In the genomic region with DNA sequence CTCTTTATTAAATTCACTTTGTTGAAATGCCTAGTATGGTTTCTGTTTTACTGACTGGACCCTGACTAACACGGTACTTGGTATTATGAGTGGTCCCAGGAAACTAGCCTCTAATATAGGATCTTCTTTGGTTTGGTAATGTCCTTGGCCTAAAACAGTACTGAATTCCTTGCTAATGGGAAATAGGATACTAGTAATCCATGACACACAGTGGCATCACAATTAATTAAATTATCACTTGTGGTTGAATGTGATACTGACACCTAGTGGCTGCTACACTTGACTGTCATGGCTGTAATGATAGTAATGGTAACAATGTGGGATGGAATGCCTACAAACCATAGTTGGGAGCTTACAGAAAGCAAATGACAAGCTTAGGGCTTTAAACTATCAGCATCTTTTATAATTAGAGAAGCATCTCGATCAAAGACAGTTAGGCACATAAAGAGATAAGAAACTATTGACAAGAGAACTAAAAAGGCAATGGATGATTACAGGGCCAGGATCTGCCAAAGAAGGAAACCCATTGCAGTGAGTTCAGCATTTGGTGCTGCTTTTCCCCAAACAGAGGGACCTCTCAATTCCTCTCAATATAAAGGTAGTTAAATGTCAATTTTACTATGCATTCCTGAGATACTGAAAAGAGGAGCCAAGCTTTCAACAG, we compare ENCODE assay signal across 9 cellular contexts. TPM values are rescaled to one million over a fixed set of nuclear protein-coding genes. Genes with fewer than 3 reads are reported as not detected.
A peak's percentile ranks its signal among the peaks of the same experiment; 100 is the strongest.
DNase-seq lines count a peak whose midpoint lies in the region; ATAC-seq and TF ChIP-seq lines count a peak whose summit lies in the region.
"Had no signal": no experiment of that assay in that cellular context is flagged by ENCODE, and none has a peak within 500 bp of the region (broad histone marks: within the 10 kb centered on the region; RNA-seq: fewer than 3 reads in every experiment).

No MANE protein-coding gene starts in this region.

- H3K4me3 ChIP-seq in ascending aorta: no peak overlapping the region
- H3K4me3 ChIP-seq: SJSA1 had no signal

- no peaks in the 10 kb centered on the region for H3K27me3 ChIP-seq in ascending aorta
- H3K27me3 ChIP-seq: SJSA1 had no signal

- peak; percentile 55 to 70 (median 62) for TF ChIP-seq CTCF in ascending aorta (IDR thresholded peaks at IDR 0.05)

- H3K4me1 ChIP-seq in ascending aorta: no peaks in the 10 kb centered on the region

- intact Hi-C loops in ascending aorta (cut with DNase I): loop anchor here (2.0 to 5.0 kb wide), 3 partner anchors 63 to 127 kb away; a partner anchor contains a TSS

- no peaks in the 10 kb centered on the region for H3K9me3 ChIP-seq in ascending aorta
- H3K9me3 ChIP-seq: SJSA1 had no signal

- H3K27ac ChIP-seq in ascending aorta: peak overlapping the region in 1 of 2 donors; percentile 15
- H3K27ac ChIP-seq: SJSA1 had no signal

- peaks cover 0 to 19% of the 10 kb centered on the region in 2 donors for H3K36me3 ChIP-seq in ascending aorta
- H3K36me3 ChIP-seq: SJSA1 had no signal

- peak; percentile 9 for DNase-seq in COLO668 (lab: John Stamatoyannopoulos, UW; ENCODE audit: unreplicated experiment)
- peak; percentile 61 for DNase-seq in NCI-H2029 treated with DMSO at 0.1 percent for 48 hours (lab: John Stamatoyannopoulos, UW)
- no peak for DNase-seq in ascending aorta (ENCODE audit: low spot score in 2 of 2)
- peak; percentile 9 for DNase-seq in iPS DF 19.7 (ENCODE audit: low read depth, low spot score)
- no peak for DNase-seq in stimulated activated naive CD8-positive, alpha-beta T cell treated with anti-CD3 and anti-CD28 coated beads, Interleukin-15, Interleukin-2, amounts not matched to agents 100 U/mL and 50 U/mL, for 24 hours
- DNase-seq in NK-92 treated with Interleukin-12 subunit alpha and Interleukin-12 subunit beta, amount 100 ng/mL, for 24 hours (lab: John Stamatoyannopoulos, UW): no peak

- peak; percentile 57 for ATAC-seq in GM19351 (IDR thresholded peaks at IDR 0.05; ENCODE audit: unreplicated experiment)
- peak; percentile 32 for ATAC-seq in stimulated activated naive CD8-positive, alpha-beta T cell treated with anti-CD3 and anti-CD28 coated beads, Interleukin-15, Interleukin-2, amounts not matched to agents 100 U/mL and 50 U/mL, for 24 hours
- no peak for ATAC-seq in HG03469 (IDR thresholded peaks at IDR 0.05; ENCODE audit: unreplicated experiment)

RNA-seq across cellular contexts. Expression of a gene that starts 8.6 kb away (rescaled TPM):
- total RNA-seq in ascending aorta: 2.3 TPM

RNA-seq across cellular contexts. Expression of a gene that starts 24.4 kb away (rescaled TPM):
- total RNA-seq in ascending aorta: 19.2 TPM

RNA-seq across cellular contexts. Expression of a gene that starts 24.6 kb away (rescaled TPM):
- total RNA-seq in ascending aorta: 87.8 TPM

RNA-seq across cellular contexts. Expression of a gene that starts 32.0 kb away (rescaled TPM):
- total RNA-seq in ascending aorta: 33.8 TPM

Comparison
In these comparisons a context has a peak if more than half of its experiments do, and no peak if none do; other contexts are left out.
1. DNase-seq: peak in COLO668 (single experiment), NCI-H2029 treated with DMSO at 0.1 percent for 48 hours (single experiment) and iPS DF 19.7 (single experiment); none in ascending aorta (0 of 2), stimulated activated naive CD8-positive, alpha-beta T cell treated with anti-CD3 and anti-CD28 coated beads, Interleukin-15, Interleukin-2, amounts not matched to agents 100 U/mL and 50 U/mL, for 24 hours (single experiment) and NK-92 treated with Interleukin-12 subunit alpha and Interleukin-12 subunit beta, amount 100 ng/mL, for 24 hours (single experiment).